Comparison of ENCODE assay signal across 21 cellular contexts in the genomic region with DNA sequence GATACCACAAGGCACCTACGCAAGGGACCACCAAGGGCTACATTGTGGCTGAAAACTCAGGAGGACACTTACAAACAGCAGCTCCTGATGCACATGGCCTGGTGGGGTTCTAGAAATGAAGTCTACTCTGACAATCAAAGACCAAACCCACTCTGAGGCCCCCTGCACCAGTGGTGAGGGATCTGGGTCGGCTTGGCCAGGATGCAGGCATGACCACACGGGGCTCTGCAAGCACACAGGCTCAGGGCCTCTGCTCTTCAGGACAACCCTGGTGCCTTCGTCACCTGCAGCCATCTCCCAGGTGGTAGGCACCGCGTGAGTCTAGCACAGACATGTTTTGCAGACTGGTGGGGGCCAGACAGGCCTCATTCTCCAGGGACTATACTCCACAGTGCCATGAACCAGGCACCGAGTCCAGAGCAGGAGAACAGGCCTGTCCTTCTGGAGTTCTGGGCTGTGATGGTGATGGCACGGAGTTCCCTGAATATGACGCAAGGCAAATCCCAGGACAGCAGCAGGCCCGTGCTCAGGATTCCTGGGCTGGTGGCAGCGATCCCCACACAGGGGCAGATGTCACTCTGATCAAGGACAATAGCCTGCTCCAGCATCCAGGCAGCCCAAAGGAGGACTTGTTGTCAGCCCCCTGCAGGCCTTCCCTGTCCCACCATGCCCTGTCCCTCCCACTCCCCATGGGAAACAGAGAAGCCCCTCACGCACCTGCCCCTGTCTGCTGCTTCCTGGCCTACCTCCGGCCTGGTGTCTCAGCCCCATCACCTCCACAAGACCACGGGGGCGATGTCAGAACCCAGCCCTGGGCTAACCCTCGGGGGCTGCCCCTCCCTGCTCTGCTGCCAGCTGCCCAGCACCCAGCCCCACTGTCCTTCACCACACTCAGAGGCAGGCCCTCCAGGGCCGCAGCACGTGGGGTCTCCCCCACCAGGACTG. TPM values are rescaled to one million over a fixed set of nuclear protein-coding genes. Genes with fewer than 3 reads are reported as not detected.
A peak's percentile ranks its signal among the peaks of the same experiment; 100 is the strongest.
DNase-seq lines count a peak whose midpoint lies in the region; ATAC-seq, FAIRE-seq and TF ChIP-seq lines count a peak whose summit lies in the region.
"Had no signal": no experiment of that assay in that cellular context is flagged by ENCODE, and none has a peak within 500 bp of the region (broad histone marks: within the 10 kb centered on the region; RNA-seq: fewer than 3 reads in every experiment).

No MANE protein-coding gene starts in this region.

- WGBS in suprapubic skin = 92% methylated on average over 13 of the region's 18 CpGs

- TF ChIP-seq POLR2A in GM12892 (IDR thresholded peaks at IDR 0.05; ENCODE audit: low read depth, low read length) (no peak), suprapubic skin (IDR thresholded peaks at IDR 0.05) (no peak)

- no peak for FAIRE-seq in GM12892 (lab: Jason Lieb, UNC)
- FAIRE-seq: colon, frontal cortex had no signal

- no peak overlapping the region for H2AFZ ChIP-seq in OCI-LY1 (ENCODE audit: low read length)

- H3F3A ChIP-seq in OCI-LY1 (ENCODE audit: insufficient read depth, low read length) = no peaks in the 10 kb centered on the region

- no peaks in the 10 kb centered on the region for H3K27me3 ChIP-seq in OCI-LY1 (ENCODE audit: insufficient read depth, low read length)
- H3K27me3 ChIP-seq in suprapubic skin = no peaks in the 10 kb centered on the region

- H3K4me1 ChIP-seq in OCI-LY1 (ENCODE audit: insufficient read depth, low read length, severe bottlenecking) (peaks cover 25% of the 10 kb centered on the region), suprapubic skin (peaks cover 10% of the 10 kb centered on the region)

- H3K27ac ChIP-seq in OCI-LY1 (ENCODE audit: low read depth, low read length, poor library complexity, severe bottlenecking) (peak overlapping the region; percentile 61), suprapubic skin (no peak overlapping the region)

- H3K4me2 ChIP-seq in OCI-LY1 (ENCODE audit: low read length) = no peak overlapping the region

- no peak for ATAC-seq in GM18868 (IDR thresholded peaks at IDR 0.05; ENCODE audit: unreplicated experiment)
- ATAC-seq in GM19467 (IDR thresholded peaks at IDR 0.05; ENCODE audit: unreplicated experiment) = no peak
- ATAC-seq: left colon; stimulated activated naive CD8-positive, alpha-beta T cell treated with anti-CD3 and anti-CD28 coated beads, Interleukin-15, amount 100 ng/mL, for 72 hours had no signal

- H4K20me1 ChIP-seq in OCI-LY1 (ENCODE audit: insufficient read depth, low read length) = no peaks in the 10 kb centered on the region

- TF ChIP-seq CTCF in OCI-LY1 (IDR thresholded peaks at IDR 0.05; ENCODE audit: low read length) (no peak), suprapubic skin (IDR thresholded peaks at IDR 0.05) (no peak)

- H3K4me3 ChIP-seq in OCI-LY1 (ENCODE audit: low read depth, low read length, poor library complexity, severe bottlenecking) (no peak overlapping the region), suprapubic skin (no peak overlapping the region)

- H3K36me3 ChIP-seq in OCI-LY1 (ENCODE audit: insufficient read depth, low read length) (no peaks in the 10 kb centered on the region), suprapubic skin (no peaks in the 10 kb centered on the region)

- no peaks in the 10 kb centered on the region for H3K9me2 ChIP-seq in OCI-LY1 (ENCODE audit: low read depth, low read length)

- peak; percentile 14 for DNase-seq in GM12892 (ENCODE audit: insufficient read length)
- peak; percentile 11 for DNase-seq in iPS-NIHi11 (ENCODE audit: low spot score)
- peak; percentile 54 to 71 for DNase-seq in suprapubic skin (ENCODE audit: low spot score in 2 of 2)
- no peak for DNase-seq in H4 (ENCODE audit: low spot score)
- DNase-seq: activated CD4-positive, alpha-beta T cell treated with anti-CD3 and anti-CD28 coated beads, Interleukin-2, amount 50 U/mL, for 4 hours; DMS 273 treated with DMSO at 0.1 percent for 48 hours; GF-D8; left colon; occipital lobe; Right ventricle myocardium superior; stimulated activated CD4-positive, alpha-beta T cell treated with anti-CD3 and anti-CD28 coated beads, Interleukin-1b, Interleukin-23, amount 100 ng/mL, for 48 hours; stimulated activated naive CD8-positive, alpha-beta T cell treated with anti-CD3 and anti-CD28 coated beads, Interleukin-15, amount 100 ng/mL, for 72 hours; T-helper 1 cell had no signal

- H3K79me2 ChIP-seq in OCI-LY1 (ENCODE audit: insufficient read depth, low read length) = no peaks in the 10 kb centered on the region

- no peak for TF ChIP-seq EP300 in suprapubic skin (IDR thresholded peaks at IDR 0.05)

- H3K9ac ChIP-seq in OCI-LY1 (ENCODE audit: low read length) = no peak overlapping the region

- no peaks in the 10 kb centered on the region for H3K9me3 ChIP-seq in OCI-LY1 (ENCODE audit: low read length)
- no peaks in the 10 kb centered on the region for H3K9me3 ChIP-seq in suprapubic skin

RNA-seq across cellular contexts. Expression of gene GNB1L, which starts 36.1 kb away (rescaled TPM):
- 1.6 TPM for polyA plus RNA-seq in GM12892 (2012; ENCODE audit: missing spikeins)
- 10 to 100 TPM in 3 of 4 donors, 1 to 10 TPM in 1; 6.3 to 14.6 (median 10.9) TPM for total RNA-seq in suprapubic skin
- 5.7 and 12.4 TPM in 2 replicates for total RNA-seq in H4 (2014; rRNA removed; shearing (Covaris generic))

RNA-seq across cellular contexts. Expression of gene RTL10, which starts 36.1 kb away (rescaled TPM):
- polyA plus RNA-seq in GM12892 (2012; ENCODE audit: missing spikeins) = 5.6 TPM
- 10 to 100 TPM; 21.8 to 46.2 (median 32.4) TPM for total RNA-seq in suprapubic skin
- 2.3 and 2.6 TPM in 2 replicates for total RNA-seq in H4 (2014; rRNA removed; shearing (Covaris generic))

RNA-seq across cellular contexts. Expression of gene TBX1, which starts 58.0 kb away (rescaled TPM):
- polyA plus RNA-seq in GM12892 (2012; ENCODE audit: missing spikeins) = not detected
- total RNA-seq in suprapubic skin = 1 to 10 TPM; 1.6 to 7.0 (median 4.8) TPM
- not detected in 2 replicates for total RNA-seq in H4 (2014; rRNA removed; shearing (Covaris generic))
- total RNA-seq: epithelial cell of proximal tubule, frontal cortex, MCF 10A had no signal
- polyA plus RNA-seq: BJ had no signal
